In the genomic region with DNA sequence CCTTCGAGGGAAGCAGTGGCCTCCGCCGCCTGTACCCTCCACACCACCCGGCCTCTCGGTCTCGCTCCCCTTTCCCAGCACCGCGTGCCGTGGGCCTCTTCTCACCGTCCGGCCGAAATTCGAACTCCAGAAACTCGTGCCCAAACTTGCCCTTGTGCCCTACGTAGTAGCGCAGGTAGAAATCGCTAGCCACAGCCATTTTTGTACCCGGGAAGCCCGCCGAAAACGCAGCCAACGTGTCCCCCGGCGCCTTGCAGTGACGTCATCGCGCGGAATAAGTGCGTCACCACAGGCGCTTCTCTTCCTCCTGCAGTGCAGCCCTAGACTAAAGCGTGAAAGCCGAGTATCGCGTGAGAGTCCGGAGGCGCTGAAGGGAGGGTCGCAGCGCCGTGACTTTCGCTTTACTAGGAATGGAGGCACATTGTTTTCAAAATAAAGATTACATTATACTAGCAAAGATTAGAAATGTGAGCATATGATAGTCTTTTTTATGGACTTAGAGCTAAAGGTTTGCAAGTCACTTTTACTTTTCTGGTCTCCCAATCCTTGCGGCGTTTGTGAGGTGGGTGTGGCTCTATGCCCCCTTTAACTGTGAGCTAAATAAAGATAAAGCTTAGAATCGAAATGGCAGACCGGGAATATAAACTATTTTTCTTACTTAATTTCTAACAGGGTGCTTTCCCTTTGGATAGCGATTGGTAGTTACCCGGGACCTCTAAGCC, we compare ENCODE assay signal across 8 cellular contexts. TPM values are rescaled to one million over a fixed set of nuclear protein-coding genes. Genes with fewer than 3 reads are reported as not detected.
DNase-seq lines count a peak whose midpoint lies in the region; ATAC-seq and TF ChIP-seq lines count a peak whose summit lies in the region.

A gene (minus strand): TSS at position 276 of the 722 bp plus-strand sequence. CDS start 77 bp downstream, at position 199.

- no peaks in the 10 kb centered on the region for H4K20me1 ChIP-seq in PC-9 (ENCODE audit: insufficient read depth)

- H3K36me3 ChIP-seq in PC-9 (ENCODE audit: low read depth): peaks cover 14% of the 10 kb centered on the region

- no peaks in the 10 kb centered on the region for H3K9me3 ChIP-seq in PC-9 (ENCODE audit: insufficient read depth, low read depth)

- peak within 1 kb of the TSS; percentile 95 for H3K4me2 ChIP-seq in PC-9

- CTCF ChIA-PET in PC-9 (lab: Charles Lee): interaction anchor here (0.7 kb wide), 1 partner anchor 667 kb away, joined by 3 read pairs; no protein-coding TSS in a partner anchor

- peak; percentile 94 for ATAC-seq in GM21619 (IDR thresholded peaks at IDR 0.05; ENCODE audit: unreplicated experiment)

- POLR2A ChIA-PET in PC-9 (lab: Charles Lee; ENCODE audit: unreplicated experiment): interaction anchor here (0.6 to 1.0 kb wide), 4 partner anchors 56 to 558 kb away, joined by 4 to 6 read pairs (median 4); no protein-coding TSS in a partner anchor

- peaks cover 22% of the 10 kb centered on the region for H3K79me2 ChIP-seq in PC-9 (ENCODE audit: low read depth)

- no peaks in the 10 kb centered on the region for H3K27me3 ChIP-seq in PC-9 (ENCODE audit: insufficient read depth, low read depth)

- DNase-seq in DMS153 (lab: John Stamatoyannopoulos, UW) (peak; percentile 91), PC-9 (peak; percentile 86 to 97), epithelial cell of proximal tubule (ENCODE audit: low read depth) (peak; percentile 49), mucosa of gallbladder (ENCODE audit: low spot score) (peak; percentile 97)
- peak; percentile 95 for DNase-seq in Jurkat, Clone E6-1 (ENCODE audit: low read depth, low spot score)
- DNase-seq in activated T-cell treated with anti-CD3 and anti-CD28 coated beads, Interleukin-2, amount 50 U/mL, for 1 hour: peak; percentile 99
- DNase-seq in stimulated activated CD8-positive, alpha-beta memory T cell treated with anti-CD3 and anti-CD28 coated beads, Interleukin-4, amount 100 ng/mL, for 4 hours (ENCODE audit: low read depth in 2 of 2, low spot score in 1 of 2): peak; percentile 97 to 100

- peaks cover 11% of the 10 kb centered on the region for H3F3A ChIP-seq in PC-9 (ENCODE audit: insufficient read depth, low read depth)

- BruUV-seq in PC-9 (replicated peaks; lab: Mats Ljungman, UMichigan): TSS peak; percentile 96

- peak within 1 kb of the TSS; percentile 93 for H2AFZ ChIP-seq in PC-9

- no peak for TF ChIP-seq CTCF in PC-9 (conservative IDR thresholded peaks at IDR 0.05)
- no peak for TF ChIP-seq CTCF in epithelial cell of proximal tubule (conservative IDR thresholded peaks at IDR 0.05; ENCODE audit: low read depth, low read length)

- intact Hi-C loops in PC-9 (cut with micrococcal nuclease; ENCODE audit: unreplicated experiment): loop anchor here (1.0 to 5.0 kb wide), 5 partner anchors 21 to 281 kb away; a partner anchor contains a TSS

- no peaks in the 10 kb centered on the region for H3K9me2 ChIP-seq in PC-9 (ENCODE audit: insufficient read depth)

- peak within 1 kb of the TSS; percentile 85 for H3K27ac ChIP-seq in PC-9

- H3K4me1 ChIP-seq in PC-9 (replicated peaks; ENCODE audit: insufficient read depth): peaks cover 29% of the 10 kb centered on the region

- peak within 1 kb of the TSS; percentile 90 for H3K4me3 ChIP-seq in Jurkat, Clone E6-1 (ENCODE audit: low read length)
- peak within 1 kb of the TSS; percentile 90 for H3K4me3 ChIP-seq in PC-9
- H3K4me3 ChIP-seq in epithelial cell of proximal tubule (ENCODE audit: low read depth, low read length): peak within 1 kb of the TSS; percentile 81

RNA-seq across cellular contexts. Expression of the gene that starts here (rescaled TPM):
- 161 TPM for polyA plus RNA-seq in Jurkat, Clone E6-1 (2012; ENCODE audit: insufficient read depth, insufficient read length)
- 53.8 and 91.4 TPM in 2 replicates for total RNA-seq in PC-9 (2021)
- 30.8 and 35.8 TPM in 2 replicates for total RNA-seq in epithelial cell of proximal tubule
- 11.9 TPM for total RNA-seq in mucosa of gallbladder

Comparison
In these comparisons a context has a peak if more than half of its experiments do, and no peak if none do; other contexts are left out.
1. Peak in every context shown above with its lines: DNase-seq, ATAC-seq, H3K4me3 ChIP-seq and H3K27ac ChIP-seq.
2. DNase-seq: peak in every context shown above with its lines; median percentile 99 in activated T-cell treated with anti-CD3 and anti-CD28 coated beads, Interleukin-2, amount 50 U/mL, for 1 hour; 98 in stimulated activated CD8-positive, alpha-beta memory T cell treated with anti-CD3 and anti-CD28 coated beads, Interleukin-4, amount 100 ng/mL, for 4 hours; 97 in mucosa of gallbladder; 95 in Jurkat, Clone E6-1; 92 in PC-9; 91 in DMS153; 49 in epithelial cell of proximal tubule.